In genomic region chr21:29677326-29677725, GRCh38 we compare ENCODE assay signal across 20 cellular contexts.
DNase-seq lines count a peak whose midpoint lies in the region; ATAC-seq and TF ChIP-seq lines count a peak whose summit lies in the region.
"Had no signal": no experiment of that assay in that cellular context is flagged by ENCODE, and none has a peak within 500 bp of the region (broad histone marks: within the 10 kb centered on the region; RNA-seq: fewer than 3 reads in every experiment).

No MANE protein-coding gene starts in this region.

- peak overlapping the region; percentile 58; the same call in 1 of the 2 replicates for H2AFZ ChIP-seq in OCI-LY7 (ENCODE audit: low read length)

- DNase-seq in OCI-LY7 (ENCODE audit: low spot score), result peak; percentile 62
- no peak for DNase-seq in amniotic stem cell (lab: John Stamatoyannopoulos, UW)
- no peak for DNase-seq in foreskin fibroblast
- no peak for DNase-seq in EL
- DNase-seq in left cardiac atrium, result no peak
- DNase-seq: MV-4-11, NCI-H1436 treated with DMSO at 0.1 percent for 48 hours, NCI-H2081 treated with DMSO at 0.1 percent for 48 hours, NCI-H446, NCI-H774, T-cell, T1000 had no signal

- ATAC-seq in GM18499 (IDR thresholded peaks at IDR 0.05; ENCODE audit: insufficient read depth, unreplicated experiment) (peak; percentile 48), GM21360 (IDR thresholded peaks at IDR 0.05; ENCODE audit: unreplicated experiment) (peak; percentile 73), HG03354 (IDR thresholded peaks at IDR 0.05; ENCODE audit: poor library complexity, severe bottlenecking, unreplicated experiment) (peak; percentile 66), left cardiac atrium (no peak)
- ATAC-seq: Panc1, Right ventricle myocardium inferior, T-cell had no signal

- peak overlapping the region; percentile 44 for H3K4me2 ChIP-seq in OCI-LY7 (ENCODE audit: low read length)
- H3K4me2 ChIP-seq: BLaER1 treated with 17β-estradiol and CSF1 and Interleukin-3, amounts not matched to agents 10 nM and 100 nM had no signal

- peaks cover 48% of the 10 kb centered on the region for H3K4me1 ChIP-seq in OCI-LY7 (ENCODE audit: insufficient read depth, low read length, poor library complexity, severe bottlenecking)
- H3K4me1 ChIP-seq: HAP-1 had no signal

- CTCF ChIA-PET in OCI-LY7 (lab: Charles Lee; ENCODE audit: unreplicated experiment), result no interaction called here

- no peaks in the 10 kb centered on the region for H3K9me2 ChIP-seq in OCI-LY7 (ENCODE audit: insufficient read depth, low read length)

- peak overlapping the region; percentile 9 for H3K27ac ChIP-seq in OCI-LY7 (ENCODE audit: low read depth, low read length, poor library complexity, severe bottlenecking)
- H3K27ac ChIP-seq: BLaER1 treated with 17β-estradiol and CSF1 and Interleukin-3, amounts not matched to agents 10 nM and 100 nM; SK-N-MC had no signal

- no TSS peak for BruUV-seq in OCI-LY7 (replicated peaks; lab: Mats Ljungman, UMichigan)

- no peak overlapping the region for H3K4me3 ChIP-seq in OCI-LY7 (ENCODE audit: low read depth, low read length, poor library complexity, severe bottlenecking)
- no peak overlapping the region for H3K4me3 ChIP-seq in foreskin fibroblast (ENCODE audit: low read depth in 1 of 2, low read length in 2 of 2)
- H3K4me3 ChIP-seq: BLaER1 treated with 17β-estradiol and CSF1 and Interleukin-3, amounts not matched to agents 10 nM and 100 nM; HAP-1; SK-N-MC had no signal

- POLR2A ChIA-PET in OCI-LY7 (lab: Charles Lee), result interaction anchor here (1.1 kb wide), 1 partner anchor 16 kb away, joined by 5 read pairs; no protein-coding TSS in a partner anchor

- no peaks in the 10 kb centered on the region for H4K20me1 ChIP-seq in OCI-LY7 (ENCODE audit: insufficient read depth, low read length)
- H4K20me1 ChIP-seq: BLaER1 treated with 17β-estradiol and CSF1 and Interleukin-3, amounts not matched to agents 10 nM and 100 nM had no signal

- H3K9me3 ChIP-seq in OCI-LY7 (ENCODE audit: low read length), result no peaks in the 10 kb centered on the region
- H3K9me3 ChIP-seq: HAP-1 had no signal

- H3K36me3 ChIP-seq in OCI-LY7 (ENCODE audit: insufficient read depth, low read length), result no peaks in the 10 kb centered on the region
- H3K36me3 ChIP-seq: BLaER1 treated with 17β-estradiol and CSF1 and Interleukin-3, amounts not matched to agents 10 nM and 100 nM; HAP-1 had no signal

- H3K79me2 ChIP-seq in OCI-LY7 (ENCODE audit: insufficient read depth, low read depth, low read length), result no peaks in the 10 kb centered on the region

- TF ChIP-seq CTCF in OCI-LY7 (conservative IDR thresholded peaks at IDR 0.05; ENCODE audit: low read length) (no peak), foreskin fibroblast (IDR thresholded peaks at IDR 0.05; ENCODE audit: low read depth, low read length) (no peak)

- intact Hi-C loops in OCI-LY7 (cut with micrococcal nuclease; ENCODE audit: unreplicated experiment), result no loop called here
- intact Hi-C loops in left cardiac atrium (cut with DNase I), result no loop called here

Comparison
In these comparisons a context has a peak if more than half of its experiments do, and no peak if none do; other contexts are left out.
1. ATAC-seq: peak in GM18499 (single experiment), GM21360 (single experiment) and HG03354 (single experiment); none in left cardiac atrium (0 of 2).